ENCODE assay signal across 21 cellular contexts in the genomic region with DNA sequence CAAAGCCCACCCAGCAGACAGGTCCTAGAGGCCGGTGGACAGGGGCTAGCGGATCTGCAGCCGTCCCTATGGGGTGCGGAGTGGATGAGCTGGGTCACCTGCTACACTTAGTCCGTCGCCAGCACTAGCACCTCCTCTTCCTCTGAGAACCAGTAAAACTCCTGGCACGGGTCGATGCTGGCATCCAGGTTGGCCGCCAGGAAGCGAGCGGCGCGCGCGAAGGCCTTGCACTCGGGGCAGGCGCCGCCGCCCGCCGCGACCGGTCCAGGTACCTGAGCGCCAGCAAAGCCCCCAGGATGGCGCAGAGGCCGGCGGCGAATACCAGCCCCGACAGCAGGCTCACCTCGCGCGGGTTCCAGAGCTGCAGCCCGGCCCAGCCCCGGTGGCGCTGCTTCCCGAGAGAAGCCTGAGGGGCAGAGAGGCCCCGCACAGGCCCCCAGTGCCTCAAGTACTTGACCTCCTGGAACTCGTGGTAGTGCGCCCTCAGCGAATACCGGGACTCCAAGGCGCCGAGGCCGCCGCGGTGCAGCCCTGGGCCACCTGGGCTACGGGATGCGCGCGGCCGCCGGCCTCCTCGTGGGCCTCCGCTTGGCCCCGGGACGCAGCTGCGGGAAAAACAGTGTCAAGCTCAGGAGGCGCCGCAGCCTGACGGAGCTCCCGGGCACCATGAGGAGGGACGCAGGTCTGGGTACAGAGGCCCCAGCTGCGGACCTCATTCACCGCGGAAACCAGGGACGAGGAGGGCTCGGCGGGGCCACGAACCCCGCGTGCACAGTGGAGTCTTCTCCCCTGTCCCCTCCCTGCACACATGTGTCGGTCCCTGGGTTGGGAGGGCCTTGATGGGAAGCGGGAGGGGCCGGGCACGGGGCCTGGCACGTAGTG. TPM values are rescaled to one million over a fixed set of nuclear protein-coding genes. Genes with fewer than 3 reads are reported as not detected.
A peak's percentile ranks its signal among the peaks of the same experiment; 100 is the strongest.
DNase-seq lines count a peak whose midpoint lies in the region; ATAC-seq, FAIRE-seq and TF ChIP-seq lines count a peak whose summit lies in the region.
"Had no signal": no experiment of that assay in that cellular context is flagged by ENCODE, and none has a peak within 500 bp of the region (broad histone marks: within the 10 kb centered on the region; RNA-seq: fewer than 3 reads in every experiment).

No MANE protein-coding gene starts in this region.

- POLR2A ChIA-PET in MCF 10A (lab: Yijun Ruan, JAX) = interaction anchor here (0.6 kb wide), 1 partner anchor 209 kb away, joined by 3 read pairs; no protein-coding TSS in a partner anchor
- POLR2A ChIA-PET in PC-3 (lab: Charles Lee; ENCODE audit: unreplicated experiment) = no interaction called here

- H3F3A ChIP-seq in PC-3 (ENCODE audit: low read length, unreplicated experiment) = no peaks in the 10 kb centered on the region

- peak; percentile 54 for ATAC-seq in PC-3
- ATAC-seq: heart left ventricle had no signal

- FAIRE-seq in keratinocyte (lab: Jason Lieb, UNC) = no peak

- no peaks in the 10 kb centered on the region for H3K9me1 ChIP-seq in keratinocyte (ENCODE audit: control insufficient read depth, extremely low read depth, insufficient read depth, low read length)

- no peak for TF ChIP-seq CTCF in breast epithelium (IDR thresholded peaks at IDR 0.05)
- TF ChIP-seq CTCF in MCF 10A (IDR thresholded peaks at IDR 0.05; ENCODE audit: unreplicated experiment) = no peak
- TF ChIP-seq CTCF in PC-3 (conservative IDR thresholded peaks at IDR 0.05; ENCODE audit: low read depth, low read length) = no peak
- TF ChIP-seq CTCF in keratinocyte (optimal IDR thresholded peaks at IDR 0.05 in 1 of 3, IDR thresholded peaks at IDR 0.05 in 1 of 3, conservative IDR thresholded peaks at IDR 0.05 in 1 of 3; ENCODE audit: extremely low read depth in 1 of 3, insufficient read depth in 2 of 3, low read length in 3 of 3) = no peak
- no peak for TF ChIP-seq CTCF in thyroid gland (IDR thresholded peaks at IDR 0.05)
- TF ChIP-seq CTCF in hepatocyte (IDR thresholded peaks at IDR 0.05; ENCODE audit: poor library complexity) = no peak

- peak overlapping the region; percentile 50 for H2AFZ ChIP-seq in PC-3 (ENCODE audit: low read length)
- no peak overlapping the region for H2AFZ ChIP-seq in keratinocyte (ENCODE audit: control insufficient read depth, low read length)
- no peak overlapping the region for H2AFZ ChIP-seq in hepatocyte
- H2AFZ ChIP-seq: neural progenitor cell had no signal

- no peak overlapping the region for H3K27ac ChIP-seq in breast epithelium
- H3K27ac ChIP-seq in PC-3 (ENCODE audit: low read length) = no peak overlapping the region
- H3K27ac ChIP-seq in keratinocyte (ENCODE audit: control insufficient read depth, insufficient read depth, low read length) = no peak overlapping the region
- H3K27ac ChIP-seq in thyroid gland = no peak overlapping the region
- H3K27ac ChIP-seq in hepatocyte = no peak overlapping the region
- H3K27ac ChIP-seq: heart left ventricle, neural progenitor cell, skin epidermis had no signal

- H3K4me1 Mint-ChIP-seq in MCF 10A (ENCODE audit: insufficient read depth, unreplicated experiment) = no peaks in the 10 kb centered on the region
- H3K4me1 Mint-ChIP-seq: neural progenitor cell had no signal

- TF ChIP-seq POLR2A in breast epithelium (IDR thresholded peaks at IDR 0.05) = no peak
- no peak for TF ChIP-seq POLR2A in thyroid gland (IDR thresholded peaks at IDR 0.05)

- intact Hi-C loops in breast epithelium (cut with DNase I; ENCODE audit: low total_unique reads) (no loop called here), MCF 10A (cut with micrococcal nuclease) (no loop called here), PC-3 (cut with micrococcal nuclease) (no loop called here), thyroid gland (cut with DNase I) (no loop called here)

- H3K4me1 ChIP-seq in breast epithelium (peaks cover 0 to 8% of the 10 kb centered on the region in 2 donors), PC-3 (ENCODE audit: insufficient read depth, low read length) (peaks cover 4% of the 10 kb centered on the region), keratinocyte (ENCODE audit: control insufficient read depth, extremely low read depth, insufficient read depth, low read length) (peaks cover 5% of the 10 kb centered on the region), thyroid gland (peaks cover 15 to 16% of the 10 kb centered on the region in 2 donors), hepatocyte (ENCODE audit: insufficient read depth) (no peaks in the 10 kb centered on the region)
- H3K4me1 ChIP-seq: neural progenitor cell had no signal

- H3K4me3 ChIP-seq in breast epithelium (peak overlapping the region in 2 of 3 donors; percentile 28 to 54), PC-3 (ENCODE audit: low read length) (peak overlapping the region; percentile 53), keratinocyte (ENCODE audit: control insufficient read depth in 2 of 3, extremely low read depth in 1 of 3, insufficient read depth in 2 of 3, low read depth in 1 of 3, low read length in 3 of 3) (peak overlapping the region in 1 of 3 experiments; percentile 20), thyroid gland (replicated peaks in 1 of 3) (no peak overlapping the region), hepatocyte (no peak overlapping the region)
- H3K4me3 ChIP-seq: heart left ventricle, neural progenitor cell had no signal

- peaks cover 14 to 64% of the 10 kb centered on the region in 2 donors for H3K27me3 ChIP-seq in breast epithelium
- peaks cover 4% of the 10 kb centered on the region; the same call in 1 of the 2 replicates for H3K27me3 ChIP-seq in PC-3 (ENCODE audit: low read length)
- H3K27me3 ChIP-seq in keratinocyte (ENCODE audit: control insufficient read depth, extremely low read depth, insufficient read depth, low read length) = peaks cover 48% of the 10 kb centered on the region
- peaks cover 18% of the 10 kb centered on the region for H3K27me3 ChIP-seq in thyroid gland
- H3K27me3 ChIP-seq in hepatocyte = no peaks in the 10 kb centered on the region
- H3K27me3 ChIP-seq: neural progenitor cell had no signal

- BruUV-seq in MCF 10A (replicated peaks; lab: Mats Ljungman, UMichigan) = no TSS peak
- no TSS peak for BruUV-seq in PC-3 (replicated peaks; lab: Mats Ljungman, UMichigan)

- CTCF ChIA-PET in MCF 10A (lab: Yijun Ruan, JAX) (interaction anchor here (0.7 to 1.0 kb wide), 2 partner anchors 88 to 90 kb away, joined by 3 read pairs; no protein-coding TSS in a partner anchor), PC-3 (lab: Charles Lee) (no interaction called here)

- no peak overlapping the region for H3K4me3 Mint-ChIP-seq in MCF 10A (ENCODE audit: unreplicated experiment)
- H3K4me3 Mint-ChIP-seq: activated CD4-positive, alpha-beta T cell treated with anti-CD3 and anti-CD28 coated beads, Interleukin-2, amount 10 ng/mL, durations not matched to agents 7 days and 5 days; neural progenitor cell had no signal

- H3K9me3 Mint-ChIP-seq in MCF 10A (ENCODE audit: unreplicated experiment) = no peaks in the 10 kb centered on the region
- H3K9me3 Mint-ChIP-seq: activated CD4-positive, alpha-beta T cell treated with anti-CD3 and anti-CD28 coated beads, Interleukin-2, amount 10 ng/mL, durations not matched to agents 7 days and 5 days had no signal

- WGBS in thyroid gland, 2 donors = 0 to 22% methylated on average over 3 to 19 of the region's 76 CpGs
- WGBS in hepatocyte (ENCODE audit: low lambda C conversion rate, missing lambda C conversion rate) = 96% methylated on average over 72 of the region's 76 CpGs

- no peaks in the 10 kb centered on the region for H3K9me3 ChIP-seq in breast epithelium
- H3K9me3 ChIP-seq in PC-3 (ENCODE audit: low read length) = no peaks in the 10 kb centered on the region
- no peaks in the 10 kb centered on the region for H3K9me3 ChIP-seq in keratinocyte (ENCODE audit: control insufficient read depth, low read depth, low read length)
- no peaks in the 10 kb centered on the region for H3K9me3 ChIP-seq in thyroid gland
- H3K9me3 ChIP-seq in hepatocyte (ENCODE audit: low read depth) = no peaks in the 10 kb centered on the region
- H3K9me3 ChIP-seq: heart left ventricle had no signal

- H3K4me2 ChIP-seq in PC-3 (ENCODE audit: low read length) (peak overlapping the region; percentile 77), keratinocyte (ENCODE audit: control insufficient read depth, extremely low read depth, insufficient read depth, low read depth, low read length) (peak overlapping the region; percentile 16), hepatocyte (no peak overlapping the region)
- H3K4me2 ChIP-seq: neural progenitor cell had no signal

- H3K27ac Mint-ChIP-seq in MCF 10A (ENCODE audit: low read depth, unreplicated experiment) = no peak overlapping the region
- H3K27ac Mint-ChIP-seq: activated CD4-positive, alpha-beta T cell treated with anti-CD3 and anti-CD28 coated beads, Interleukin-2, amount 10 ng/mL, durations not matched to agents 7 days and 5 days; CD4-positive, CD25-positive, alpha-beta regulatory T cell; neural progenitor cell had no signal

- H3K36me3 Mint-ChIP-seq in MCF 10A (ENCODE audit: insufficient read depth, unreplicated experiment) = no peaks in the 10 kb centered on the region
- H3K36me3 Mint-ChIP-seq: CD4-positive, CD25-positive, alpha-beta regulatory T cell; neural progenitor cell had no signal

- H3K9ac ChIP-seq in PC-3 (ENCODE audit: low read length) = no peak overlapping the region
- no peak overlapping the region for H3K9ac ChIP-seq in keratinocyte (ENCODE audit: control insufficient read depth, extremely low read depth, insufficient read depth, low read length)
- H3K9ac ChIP-seq: neural progenitor cell had no signal

- dilution Hi-C loops in keratinocyte (cut with MboI; ENCODE audit: extremely low pct_ligation_motif_present, low sequenced_read_pairs) = no loop called here

- H3K79me2 ChIP-seq in PC-3 (ENCODE audit: low read length) (no peaks in the 10 kb centered on the region), keratinocyte (ENCODE audit: control insufficient read depth, insufficient read depth, low read length) (no peaks in the 10 kb centered on the region), hepatocyte (no peaks in the 10 kb centered on the region)

- no peaks in the 10 kb centered on the region for H4K20me1 ChIP-seq in PC-3 (ENCODE audit: low read length)
- H4K20me1 ChIP-seq in keratinocyte (ENCODE audit: control insufficient read depth, extremely low read depth, insufficient read depth, low read length) = no peaks in the 10 kb centered on the region
- no peaks in the 10 kb centered on the region for H4K20me1 ChIP-seq in hepatocyte (ENCODE audit: insufficient read depth, poor library complexity, severe bottlenecking)

- H3K36me3 ChIP-seq in breast epithelium (no peaks in the 10 kb centered on the region), PC-3 (ENCODE audit: low read depth, low read length) (no peaks in the 10 kb centered on the region), keratinocyte (ENCODE audit: control insufficient read depth in 2 of 2, extremely low read depth in 1 of 2, insufficient read depth in 2 of 2, low read length in 2 of 2) (no peaks in the 10 kb centered on the region), thyroid gland (no peaks in the 10 kb centered on the region), hepatocyte (replicated peaks; ENCODE audit: insufficient read depth, low read depth) (no peaks in the 10 kb centered on the region)
- H3K36me3 ChIP-seq: heart left ventricle, neural progenitor cell had no signal

- DNase-seq in breast epithelium (ENCODE audit: low spot score in 2 of 2) (peak; percentile 35 to 48), MCF 10A (ENCODE audit: unreplicated experiment) (no peak), PC-3 (peak; percentile 48), keratinocyte (ENCODE audit: low read depth, low spot score) (no peak), thyroid gland (peak; percentile 40 to 41), hepatocyte (ENCODE audit: low spot score) (no peak), NCI-H1694 (lab: John Stamatoyannopoulos, UW) (no peak)
- DNase-seq in NK-92 treated with Interleukin-12 subunit alpha and Interleukin-12 subunit beta, amount 100 ng/mL, for 24 hours (lab: John Stamatoyannopoulos, UW) = no peak
- DNase-seq: activated CD4-positive, alpha-beta T cell treated with anti-CD3 and anti-CD28 coated beads, Interleukin-2, amount 10 ng/mL, durations not matched to agents 7 days and 5 days; activated gamma-delta T cell treated with Interleukin-2 at 50 U/mL for 16 hours; CD4-positive, CD25-positive, alpha-beta regulatory T cell; NCI-H446 treated with DMSO at 0.1 percent for 48 hours had no signal

- peaks cover under 1% of the 10 kb centered on the region for H3K27me3 Mint-ChIP-seq in MCF 10A (ENCODE audit: insufficient read depth, unreplicated experiment)

- H3K9me2 ChIP-seq in PC-3 (replicated peaks; ENCODE audit: low read length) (no peaks in the 10 kb centered on the region), hepatocyte (replicated peaks; ENCODE audit: insufficient read depth) (no peaks in the 10 kb centered on the region)

RNA-seq across cellular contexts. Expression of gene ALPP, which starts 27.5 kb away (rescaled TPM):
- not detected for total RNA-seq in breast epithelium
- 0.35 and 0.64 TPM in 2 replicates for total RNA-seq in MCF 10A (2022)
- total RNA-seq in PC-3 (2014; rRNA removed) = 8.6 and 14.4 TPM in 2 replicates
- polyA plus RNA-seq in keratinocyte = not detected in 3 replicates
- not detected for polyA plus RNA-seq in keratinocyte (2011; ENCODE audit: low read depth)
- polyA plus RNA-seq in keratinocyte (2011; cell fraction: cytosol; rRNA removed) = not detected in 2 replicates
- polyA plus RNA-seq in keratinocyte (2011; cell fraction: nucleus; rRNA removed) = not detected in 2 replicates
- polyA plus RNA-seq in keratinocyte (2012; ENCODE audit: low replicate concordance) = not detected in 2 replicates
- polyA minus RNA-seq in keratinocyte = not detected in 3 replicates
- polyA minus RNA-seq in keratinocyte (2011; cell fraction: cytosol; rRNA and poly(A)+ RNA removed) = not detected
- polyA minus RNA-seq in keratinocyte (2011; cell fraction: nucleus; rRNA and poly(A)+ RNA removed) = not detected in 2 replicates
- not detected for total RNA-seq in thyroid gland
- total RNA-seq in hepatocyte = 6.5 and 8.7 TPM in 2 replicates
- polyA plus RNA-seq in hepatocyte = 1.2 and 1.3 TPM in 2 replicates
- total RNA-seq: activated CD4-positive, alpha-beta T cell treated with anti-CD3 and anti-CD28 coated beads, Interleukin-2, amount 10 ng/mL, durations not matched to agents 7 days and 5 days; CD4-positive, CD25-positive, alpha-beta regulatory T cell; epithelial cell of proximal tubule; heart left ventricle; lower leg skin; RPMI7951; subcutaneous adipose tissue; T-helper 1 cell treated with Interleukin-12 subunit alpha and Interleukin-12 subunit beta and Interleukin-4 antibody, amounts not matched to agents 30 ng/mL and 1 ng/mL, for 36 hours had no signal
- polyA plus RNA-seq: CD4-positive, CD25-positive, alpha-beta regulatory T cell; heart left ventricle had no signal

RNA-seq across cellular contexts. Expression of gene ALPG, which starts 55.6 kb away (rescaled TPM):
- total RNA-seq in breast epithelium = not detected
- total RNA-seq in MCF 10A (2022) = not detected in 2 replicates
- total RNA-seq in PC-3 (2014; rRNA removed) = 0.12 and 0.18 TPM in 2 replicates
- not detected in 3 replicates for polyA plus RNA-seq in keratinocyte
- polyA plus RNA-seq in keratinocyte (2011; ENCODE audit: low read depth) = not detected
- polyA plus RNA-seq in keratinocyte (2011; cell fraction: cytosol; rRNA removed) = not detected in 2 replicates
- polyA plus RNA-seq in keratinocyte (2011; cell fraction: nucleus; rRNA removed) = not detected in 2 replicates
- not detected in 2 replicates for polyA plus RNA-seq in keratinocyte (2012; ENCODE audit: low replicate concordance)
- polyA minus RNA-seq in keratinocyte = not detected in 3 replicates
- not detected for polyA minus RNA-seq in keratinocyte (2011; cell fraction: cytosol; rRNA and poly(A)+ RNA removed)
- not detected in 2 replicates for polyA minus RNA-seq in keratinocyte (2011; cell fraction: nucleus; rRNA and poly(A)+ RNA removed)
- not detected for total RNA-seq in thyroid gland
- total RNA-seq in hepatocyte = 0.16 and 1.5 TPM in 2 replicates
- polyA plus RNA-seq in hepatocyte = 0.08 and 0.86 TPM in 2 replicates
- total RNA-seq: activated CD4-positive, alpha-beta T cell treated with anti-CD3 and anti-CD28 coated beads, Interleukin-2, amount 10 ng/mL, durations not matched to agents 7 days and 5 days; CD4-positive, CD25-positive, alpha-beta regulatory T cell; epithelial cell of proximal tubule; H4; heart left ventricle; lower leg skin; RPMI7951; subcutaneous adipose tissue; T-helper 1 cell treated with Interleukin-12 subunit alpha and Interleukin-12 subunit beta and Interleukin-4 antibody, amounts not matched to agents 30 ng/mL and 1 ng/mL, for 36 hours had no signal
- polyA plus RNA-seq: CD4-positive, CD25-positive, alpha-beta regulatory T cell; heart left ventricle had no signal

Comparison
In these comparisons a context has a peak if more than half of its experiments do, and no peak if none do; other contexts are left out.
1. DNase-seq: peak in breast epithelium (2 of 2), PC-3 (single experiment) and thyroid gland (2 of 2); none in MCF 10A (single experiment), keratinocyte (single experiment), NK-92 treated with Interleukin-12 subunit alpha and Interleukin-12 subunit beta, amount 100 ng/mL, for 24 hours (single experiment), hepatocyte (single experiment) and NCI-H1694 (single experiment).
2. H3K4me3 ChIP-seq: peak in breast epithelium (2 of 3) and PC-3 (single experiment); none in thyroid gland (0 of 3) and hepatocyte (single experiment).